20 cellular contexts compared by ENCODE assay signal in genomic region chr14:52342849-52343606, GRCh38. TPM values are rescaled to one million over a fixed set of nuclear protein-coding genes. Genes with fewer than 3 reads are reported as not detected.
A peak's percentile ranks its signal among the peaks of the same experiment; 100 is the strongest.
DNase-seq lines count a peak whose midpoint lies in the region; ATAC-seq, FAIRE-seq and TF ChIP-seq lines count a peak whose summit lies in the region.
"Had no signal": no experiment of that assay in that cellular context is flagged by ENCODE, and none has a peak within 500 bp of the region (broad histone marks: within the 10 kb centered on the region; RNA-seq: fewer than 3 reads in every experiment).

No MANE protein-coding gene starts in this region.

- WGBS in K562 (ENCODE audit: insufficient coverage, low coverage, missing lambda C conversion rate): 0% methylated on average over 1 of the region's 1 CpG
- no CpG with 5 or more reads among the region's 1 CpG for WGBS in mesendoderm (ENCODE audit: extremely low coverage, insufficient coverage, low lambda C conversion rate)
- WGBS in small intestine, 3 donors: 67 to 81% (median 71%) methylated on average over 1 of the region's 1 CpG

- H3K79me2 ChIP-seq in K562 (ENCODE audit: control insufficient read depth, insufficient read depth, low read length): no peaks in the 10 kb centered on the region
- H3K79me2 ChIP-seq in mesendoderm (ENCODE audit: control insufficient read depth, insufficient read depth, low read length): no peaks in the 10 kb centered on the region

- H3K9me1 ChIP-seq in K562 (ENCODE audit: control insufficient read depth, insufficient read depth, low read length): no peaks in the 10 kb centered on the region

- TF ChIP-seq EP300 in K562 (IDR thresholded peaks at IDR 0.05; ENCODE audit: low read length): no peak

- H2BK5ac ChIP-seq in mesendoderm (ENCODE audit: low read length): no peak overlapping the region

- H3K36me3 ChIP-seq in K562 (ENCODE audit: control insufficient read depth, insufficient read depth, low read length): no peaks in the 10 kb centered on the region
- H3K36me3 ChIP-seq in mesendoderm (ENCODE audit: control insufficient read depth, insufficient read depth, low read length): no peaks in the 10 kb centered on the region
- H3K36me3 ChIP-seq in naive thymus-derived CD4-positive, alpha-beta T cell (ENCODE audit: control insufficient read depth in 2 of 3, insufficient read depth in 3 of 3, low read length in 3 of 3): no peaks in the 10 kb centered on the region
- no peaks in the 10 kb centered on the region for H3K36me3 ChIP-seq in small intestine (ENCODE audit: control insufficient read depth in 2 of 2, insufficient read depth in 2 of 2, low read length in 2 of 2)
- H3K36me3 ChIP-seq: adrenal gland, esophagus squamous epithelium, upper lobe of left lung had no signal

- BruUV-seq in K562 (replicated peaks; lab: Mats Ljungman, UMichigan): no TSS peak

- H3K4me1 Mint-ChIP-seq in naive thymus-derived CD4-positive, alpha-beta T cell: peaks cover 0 to 26% (median 0%) of the 10 kb centered on the region in 7 donors
- peaks cover 21% of the 10 kb centered on the region for H3K4me1 Mint-ChIP-seq in activated CD8-positive, alpha-beta T cell treated with anti-CD3 and anti-CD28 coated beads, Interleukin-2, amount 10 ng/mL, durations not matched to agents 7 days and 5 days (ENCODE audit: low read depth)

- no peak overlapping the region for H3K9ac ChIP-seq in K562 (ENCODE audit: insufficient read depth in 1 of 2, low read depth in 2 of 2, low read length in 2 of 2)
- H3K9ac ChIP-seq in mesendoderm (ENCODE audit: low read length): no peak overlapping the region

- H3K27ac Mint-ChIP-seq in naive thymus-derived CD4-positive, alpha-beta T cell: no peak overlapping the region
- no peak overlapping the region for H3K27ac Mint-ChIP-seq in activated CD8-positive, alpha-beta T cell treated with anti-CD3 and anti-CD28 coated beads, Interleukin-2, amount 10 ng/mL, durations not matched to agents 7 days and 5 days
- H3K27ac Mint-ChIP-seq: activated CD4-positive, alpha-beta T cell treated with anti-CD3 and anti-CD28 coated beads, Interleukin-2, amount 10 ng/mL, durations not matched to agents 7 days and 5 days; activated T-cell treated with anti-CD3 and anti-CD28 coated beads, Interleukin-2, amount 50 U/mL, for 24 hours had no signal

- FAIRE-seq in K562 (lab: Jason Lieb, UNC) (no peak), small intestine (lab: Jason Lieb, UNC) (no peak)

- DNase-seq in Daoy (ENCODE audit: low read depth) (peak; percentile 73), LHCN-M2 (ENCODE audit: low read depth) (peak; percentile 73), K562 (ENCODE audit: extremely low read depth in 1 of 4, low spot score in 3 of 4) (no peak), mesendoderm (peak; percentile 28), superior temporal gyrus (ENCODE audit: extremely low spot score) (no peak), small intestine (no peak)
- no peak for DNase-seq in naive thymus-derived CD4-positive, alpha-beta T cell
- no peak for DNase-seq in activated CD8-positive, alpha-beta T cell treated with anti-CD3 and anti-CD28 coated beads, Interleukin-2, amount 10 ng/mL, durations not matched to agents 7 days and 5 days
- DNase-seq: activated CD4-positive, alpha-beta T cell treated with anti-CD3 and anti-CD28 coated beads, Interleukin-2, amount 10 ng/mL, durations not matched to agents 7 days and 5 days; activated T-cell treated with anti-CD3 and anti-CD28 coated beads, Interleukin-2, amount 50 U/mL, for 24 hours; adrenal gland; AML-193; DMS153; esophagus squamous epithelium; Karpas-422; NCI-H1694 treated with DMSO at 0.1 percent for 48 hours; NCI-H69; posterior cingulate gyrus; upper lobe of left lung had no signal

- peaks cover 0 to 24% (median 1%) of the 10 kb centered on the region in 11 donors for H3K9me3 Mint-ChIP-seq in naive thymus-derived CD4-positive, alpha-beta T cell
- H3K9me3 Mint-ChIP-seq in activated CD8-positive, alpha-beta T cell treated with anti-CD3 and anti-CD28 coated beads, Interleukin-2, amount 10 ng/mL, durations not matched to agents 7 days and 5 days (ENCODE audit: insufficient read depth): peaks cover 26% of the 10 kb centered on the region
- H3K9me3 Mint-ChIP-seq: activated T-cell treated with anti-CD3 and anti-CD28 coated beads, Interleukin-2, amount 50 U/mL, for 24 hours had no signal

- H4K5ac ChIP-seq in mesendoderm (ENCODE audit: low read length): no peak overlapping the region

- no peak overlapping the region for H2AFZ ChIP-seq in K562 (ENCODE audit: low read depth, low read length)

- H3K79me1 ChIP-seq in mesendoderm (ENCODE audit: low read length): no peaks in the 10 kb centered on the region

- TF ChIP-seq POLR2A in K562 (conservative IDR thresholded peaks at IDR 0.05): no peak

- no peak for TF ChIP-seq CTCF in K562 (IDR thresholded peaks at IDR 0.05 in 2 of 3, conservative IDR thresholded peaks at IDR 0.05 in 1 of 3; ENCODE audit: insufficient read depth in 2 of 3, low read depth in 1 of 3, low read length in 3 of 3)

- no peak overlapping the region for H3K4me3 ChIP-seq in K562
- no peak overlapping the region for H3K4me3 ChIP-seq in mesendoderm (ENCODE audit: low read length)
- H3K4me3 ChIP-seq in naive thymus-derived CD4-positive, alpha-beta T cell (ENCODE audit: low read length): no peak overlapping the region
- no peak overlapping the region for H3K4me3 ChIP-seq in small intestine (ENCODE audit: low read depth in 1 of 2, low read length in 2 of 2)
- H3K4me3 ChIP-seq: adrenal gland, coronary artery, esophagus squamous epithelium, upper lobe of left lung had no signal

- peaks cover 0 to 48% (median 0%) of the 10 kb centered on the region in 5 donors for H3K36me3 Mint-ChIP-seq in naive thymus-derived CD4-positive, alpha-beta T cell
- H3K36me3 Mint-ChIP-seq in activated CD8-positive, alpha-beta T cell treated with anti-CD3 and anti-CD28 coated beads, Interleukin-2, amount 10 ng/mL, durations not matched to agents 7 days and 5 days (ENCODE audit: low read depth): peaks cover 26% of the 10 kb centered on the region

- intact Hi-C loops in K562 (cut with micrococcal nuclease): no loop called here
- intact Hi-C loops in naive thymus-derived CD4-positive, alpha-beta T cell (cut with micrococcal nuclease): no loop called here

- no peak overlapping the region for H2BK120ac ChIP-seq in mesendoderm (ENCODE audit: low read depth, low read length)

- no peak overlapping the region for H2BK15ac ChIP-seq in mesendoderm (replicated peaks; ENCODE audit: low read depth)

- in situ Hi-C loops in K562 (cut with MboI): no loop called here

- H3K27me3 ChIP-seq in K562 (ENCODE audit: control insufficient read depth in 2 of 2, insufficient read depth in 2 of 2, low read length in 2 of 2) (no peaks in the 10 kb centered on the region), mesendoderm (ENCODE audit: insufficient read depth, low read length, poor library complexity) (no peaks in the 10 kb centered on the region), small intestine (ENCODE audit: control insufficient read depth in 2 of 2, insufficient read depth in 2 of 2, low read length in 2 of 2) (no peaks in the 10 kb centered on the region)
- no peaks in the 10 kb centered on the region for H3K27me3 ChIP-seq in naive thymus-derived CD4-positive, alpha-beta T cell (ENCODE audit: control insufficient read depth in 2 of 2, insufficient read depth in 2 of 2, low read length in 2 of 2)
- H3K27me3 ChIP-seq: adrenal gland, esophagus squamous epithelium, upper lobe of left lung had no signal

- POLR2A ChIA-PET in K562 (lab: Yijun Ruan, JAX): no interaction called here
- POLR2A ChIA-PET in naive thymus-derived CD4-positive, alpha-beta T cell (lab: Charles Lee): no interaction called here
- POLR2A ChIA-PET in activated CD8-positive, alpha-beta T cell treated with anti-CD3 and anti-CD28 coated beads, Interleukin-2, amount 10 ng/mL, durations not matched to agents 7 days and 5 days (lab: Charles Lee): no interaction called here

- H3K27me3 Mint-ChIP-seq in naive thymus-derived CD4-positive, alpha-beta T cell: peaks cover 0 to 9% (median 0%) of the 10 kb centered on the region in 5 donors
- no peaks in the 10 kb centered on the region for H3K27me3 Mint-ChIP-seq in activated CD8-positive, alpha-beta T cell treated with anti-CD3 and anti-CD28 coated beads, Interleukin-2, amount 10 ng/mL, durations not matched to agents 7 days and 5 days (ENCODE audit: low read depth)
- H3K27me3 Mint-ChIP-seq: activated T-cell treated with anti-CD3 and anti-CD28 coated beads, Interleukin-2, amount 50 U/mL, for 24 hours had no signal

- no peak overlapping the region for H3K4me3 Mint-ChIP-seq in naive thymus-derived CD4-positive, alpha-beta T cell
- H3K4me3 Mint-ChIP-seq in activated CD8-positive, alpha-beta T cell treated with anti-CD3 and anti-CD28 coated beads, Interleukin-2, amount 10 ng/mL, durations not matched to agents 7 days and 5 days: no peak overlapping the region
- H3K4me3 Mint-ChIP-seq: activated CD4-positive, alpha-beta T cell treated with anti-CD3 and anti-CD28 coated beads, Interleukin-2, amount 10 ng/mL, durations not matched to agents 7 days and 5 days; activated T-cell treated with anti-CD3 and anti-CD28 coated beads, Interleukin-2, amount 50 U/mL, for 24 hours had no signal

- H3K23ac ChIP-seq in mesendoderm (ENCODE audit: low read length): no peak overlapping the region

- ATAC-seq in K562: no peak
- ATAC-seq in naive thymus-derived CD4-positive, alpha-beta T cell: no peak
- ATAC-seq in activated CD8-positive, alpha-beta T cell treated with anti-CD3 and anti-CD28 coated beads, Interleukin-2, amount 10 ng/mL, durations not matched to agents 7 days and 5 days: no peak

- H3K18ac ChIP-seq in mesendoderm (ENCODE audit: low read length): no peak overlapping the region

- no peak overlapping the region for H3K56ac ChIP-seq in mesendoderm (ENCODE audit: low read length)

- H4K20me1 ChIP-seq in K562 (replicated peaks; ENCODE audit: control insufficient read depth, insufficient read depth, low read length): no peaks in the 10 kb centered on the region

- H3K27ac ChIP-seq in K562 (ENCODE audit: extremely low read depth, low read depth, low read length) (no peak overlapping the region), mesendoderm (ENCODE audit: low read depth, low read length) (no peak overlapping the region), small intestine (ENCODE audit: low read depth in 1 of 2, low read length in 1 of 2) (no peak overlapping the region)
- no peak overlapping the region for H3K27ac ChIP-seq in naive thymus-derived CD4-positive, alpha-beta T cell (ENCODE audit: low read depth, low read length)
- H3K27ac ChIP-seq: adrenal gland, coronary artery, esophagus squamous epithelium, upper lobe of left lung had no signal

- H3K4me2 ChIP-seq in K562 (ENCODE audit: insufficient read depth, low read length) (no peak overlapping the region), mesendoderm (ENCODE audit: low read length) (no peak overlapping the region)

- no peak overlapping the region for H2AK5ac ChIP-seq in mesendoderm (ENCODE audit: low read length)

- H3K4ac ChIP-seq in mesendoderm (ENCODE audit: low read depth, low read length): no peak overlapping the region

- H3K9me3 ChIP-seq in K562 (replicated peaks; ENCODE audit: control insufficient read depth, insufficient read depth, low read depth, low read length): no peaks in the 10 kb centered on the region
- no peaks in the 10 kb centered on the region for H3K9me3 ChIP-seq in naive thymus-derived CD4-positive, alpha-beta T cell (ENCODE audit: control insufficient read depth in 2 of 3, low read length in 3 of 3)
- no peaks in the 10 kb centered on the region for H3K9me3 ChIP-seq in small intestine (ENCODE audit: control insufficient read depth, low read depth)
- H3K9me3 ChIP-seq: adrenal gland, esophagus squamous epithelium, upper lobe of left lung had no signal

- no peak for TF ChIP-seq RAD21 in K562 (CRISPR knock-in tag; conservative IDR thresholded peaks at IDR 0.05 in 1 of 2, IDR thresholded peaks at IDR 0.05 in 1 of 2)

- no peak overlapping the region for H4K8ac ChIP-seq in mesendoderm (ENCODE audit: low read depth, low read length)

- H3K4me1 ChIP-seq in K562 (replicated peaks in 1 of 2; ENCODE audit: control insufficient read depth in 2 of 2, insufficient read depth in 2 of 2, low read length in 2 of 2) (no peaks in the 10 kb centered on the region), mesendoderm (ENCODE audit: control insufficient read depth, low read depth, low read length) (no peaks in the 10 kb centered on the region), small intestine (ENCODE audit: control insufficient read depth in 2 of 2, insufficient read depth in 1 of 2, low read depth in 1 of 2, low read length in 1 of 2) (no peaks in the 10 kb centered on the region)
- no peaks in the 10 kb centered on the region for H3K4me1 ChIP-seq in naive thymus-derived CD4-positive, alpha-beta T cell (ENCODE audit: control insufficient read depth in 2 of 2, insufficient read depth in 2 of 2, low read length in 2 of 2)
- H3K4me1 ChIP-seq: adrenal gland, esophagus squamous epithelium, upper lobe of left lung had no signal

- CTCF ChIA-PET in K562 (lab: Yijun Ruan, JAX; ENCODE audit: low intra/inter-chr PET ratio): no interaction called here
- CTCF ChIA-PET in naive thymus-derived CD4-positive, alpha-beta T cell (lab: Charles Lee): interaction anchor here (0.5 to 0.6 kb wide), 2 partner anchors 43 to 513 kb away, joined by 3 read pairs; no protein-coding TSS in a partner anchor
- CTCF ChIA-PET in activated CD8-positive, alpha-beta T cell treated with anti-CD3 and anti-CD28 coated beads, Interleukin-2, amount 10 ng/mL, durations not matched to agents 7 days and 5 days (lab: Charles Lee): interaction anchor here (0.6 to 1.3 kb wide), 3 partner anchors 9 to 90 kb away, joined by 3 to 4 read pairs (median 3); no protein-coding TSS in a partner anchor

RNA-seq across cellular contexts. Expression of gene PTGER2, which starts 28.9 kb away (rescaled TPM):
- 6.5 and 7.0 TPM in 2 replicates for total RNA-seq in Daoy (2014; rRNA removed; shearing (Covaris generic))
- total RNA-seq in LHCN-M2 (2014; rRNA removed) (35.8 and 37.8 TPM in 2 replicates), K562 (2014; rRNA removed) (not detected in 2 replicates), K562 (2014; rRNA removed; fragmentation: Illumina TruSeq; extraction: Trizol) (not detected in 2 replicates), K562 (2015; rRNA removed; fragmentation: Illumina TruSeq; extraction: Trizol) (not detected in 2 replicates), K562 (2021) (not detected in 2 replicates)
- polyA plus RNA-seq in LHCN-M2 (2012): 4.3 TPM
- not detected in 2 replicates for total RNA-seq in K562 (2011; cell fraction: chromatin; rRNA removed; ENCODE audit: low replicate concordance)
- not detected in 2 replicates for total RNA-seq in K562 (2011; cell fraction: nucleolus; rRNA removed)
- total RNA-seq in K562 (2011; cell fraction: nucleoplasm; rRNA removed): not detected in 2 replicates
- polyA plus RNA-seq in K562 (2011; rRNA removed) (not detected in 2 replicates), K562 (2014; fragmentation: Illumina TruSeq; extraction: Trizol) (not detected in 2 replicates), K562 (2014; fragmentation: Nextera tagmentation; extraction: Ambion mirVana) (not detected), K562 (2014; rRNA removed) (not detected in 2 replicates), small intestine (1 to 10 TPM in 2 of 3 donors, under 1 TPM in 1; 0.45 to 5.1 (median 2.3) TPM)
- not detected in 2 replicates for polyA plus RNA-seq in K562 (2011; cell fraction: cytosol; rRNA removed)
- not detected in 2 replicates for polyA plus RNA-seq in K562 (2011; cell fraction: nucleus; rRNA removed)
- not detected in 2 replicates for polyA plus RNA-seq in K562 (2012)
- polyA minus RNA-seq in K562 (2011; rRNA and poly(A)+ RNA removed): not detected in 2 replicates
- not detected in 2 replicates for polyA minus RNA-seq in K562 (2011; cell fraction: cytosol; rRNA and poly(A)+ RNA removed)
- polyA minus RNA-seq in K562 (2011; cell fraction: nucleus; rRNA and poly(A)+ RNA removed): not detected in 2 replicates
- 0.27 TPM for polyA plus RNA-seq in mesendoderm (2013, experiment 1 of 2)
- polyA plus RNA-seq in mesendoderm (2013, experiment 2 of 2): 0.28 TPM
- total RNA-seq in naive thymus-derived CD4-positive, alpha-beta T cell: 100 to 1,000 TPM in 1 of 5 experiments, 10 to 100 TPM in 2, 1 to 10 TPM in 2; 1.7 to 162 (median 15.2) TPM
- 10 to 100 TPM; 23.4 to 67.7 TPM for polyA plus RNA-seq in naive thymus-derived CD4-positive, alpha-beta T cell
- total RNA-seq in activated CD8-positive, alpha-beta T cell treated with anti-CD3 and anti-CD28 coated beads, Interleukin-2, amount 10 ng/mL, durations not matched to agents 7 days and 5 days: 100 to 1,000 TPM; 116 to 119 TPM

Comparison
In these comparisons a context has a peak if more than half of its experiments do, and no peak if none do; other contexts are left out.
1. DNase-seq: peak in Daoy (single experiment), LHCN-M2 (single experiment) and mesendoderm (single experiment); none in K562 (0 of 4), superior temporal gyrus (single experiment), naive thymus-derived CD4-positive, alpha-beta T cell (0 of 9), activated CD8-positive, alpha-beta T cell treated with anti-CD3 and anti-CD28 coated beads, Interleukin-2, amount 10 ng/mL, durations not matched to agents 7 days and 5 days (single experiment) and small intestine (single experiment).